In the genomic region with DNA sequence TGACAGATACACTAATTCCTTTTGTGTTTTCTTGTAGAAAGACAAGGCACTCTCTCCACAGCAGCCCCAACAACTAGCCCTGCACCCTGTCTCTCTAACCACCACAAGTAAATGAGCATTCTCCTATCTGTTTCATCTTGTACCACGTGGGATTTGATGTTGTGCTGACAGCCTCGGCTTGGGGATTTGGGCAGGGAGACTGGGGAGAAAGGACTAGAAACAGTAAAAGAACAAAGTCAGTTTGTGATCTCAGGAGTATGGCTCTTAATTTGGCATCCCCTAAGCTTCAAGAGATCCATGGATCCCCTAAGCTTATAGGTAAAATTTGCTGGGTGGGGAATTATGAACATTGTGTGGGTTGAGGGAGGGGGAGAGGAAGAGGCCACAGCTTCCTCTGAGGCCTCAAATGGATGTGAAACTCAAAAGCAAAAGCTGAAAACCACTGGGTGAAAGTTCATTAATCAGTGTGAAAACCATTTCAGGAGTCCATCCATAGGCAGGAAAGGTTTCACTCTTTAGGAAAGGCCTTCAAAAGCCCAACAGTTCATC, we compare ENCODE assay signal across 8 cellular contexts. TPM values are rescaled to one million over a fixed set of nuclear protein-coding genes. Genes with fewer than 3 reads are reported as not detected.
A peak's percentile ranks its signal among the peaks of the same experiment; 100 is the strongest.
DNase-seq lines count a peak whose midpoint lies in the region; ATAC-seq and TF ChIP-seq lines count a peak whose summit lies in the region.
"Had no signal": no experiment of that assay in that cellular context is flagged by ENCODE, and none has a peak within 500 bp of the region (broad histone marks: within the 10 kb centered on the region; RNA-seq: fewer than 3 reads in every experiment).

No MANE protein-coding gene starts in this region.

- no peaks in the 10 kb centered on the region for H3K4me1 ChIP-seq in PC-9 (replicated peaks; ENCODE audit: insufficient read depth)

- peak; percentile 59 for DNase-seq in activated CD4-positive, alpha-beta T cell treated with anti-CD3 and anti-CD28 coated beads for 48 hours
- DNase-seq in stimulated activated CD4-positive, alpha-beta T cell treated with anti-CD3 and anti-CD28 coated beads, Interleukin-1b, Interleukin-23, amount 100 ng/mL, for 48 hours: peak; percentile 46
- DNase-seq in cerebellum (ENCODE audit: low spot score) (no peak), nucleus accumbens (lab: John Stamatoyannopoulos, UW) (no peak), PC-9 (no peak)

- no peaks in the 10 kb centered on the region for H3K27me3 ChIP-seq in PC-9 (ENCODE audit: insufficient read depth, low read depth)

- no peak overlapping the region for H2AFZ ChIP-seq in PC-9

- H3K79me2 ChIP-seq in PC-9 (ENCODE audit: low read depth): no peaks in the 10 kb centered on the region

- H4K20me1 ChIP-seq in PC-9 (ENCODE audit: insufficient read depth): no peaks in the 10 kb centered on the region

- CTCF ChIA-PET in PC-9 (lab: Charles Lee): no interaction called here

- H3K27ac ChIP-seq in PC-9: no peak overlapping the region

- H3K9me2 ChIP-seq in PC-9 (ENCODE audit: insufficient read depth): no peaks in the 10 kb centered on the region

- no peaks in the 10 kb centered on the region for H3F3A ChIP-seq in PC-9 (ENCODE audit: insufficient read depth, low read depth)

- no peak overlapping the region for H3K4me2 ChIP-seq in PC-9

- POLR2A ChIA-PET in PC-9 (lab: Charles Lee; ENCODE audit: unreplicated experiment): interaction anchor here (0.6 kb wide), 1 partner anchor 1564 kb away, joined by 5 read pairs; no protein-coding TSS in a partner anchor

- BruUV-seq in PC-9 (replicated peaks; lab: Mats Ljungman, UMichigan): no TSS peak

- peak; percentile 68 for ATAC-seq in GM19328 (IDR thresholded peaks at IDR 0.05; ENCODE audit: unreplicated experiment)
- ATAC-seq in HG03095 (IDR thresholded peaks at IDR 0.05; ENCODE audit: unreplicated experiment): peak; percentile 75

- no peaks in the 10 kb centered on the region for H3K9me3 ChIP-seq in PC-9 (ENCODE audit: insufficient read depth, low read depth)

- H3K4me3 ChIP-seq in PC-9: no peak overlapping the region

- intact Hi-C loops in PC-9 (cut with micrococcal nuclease; ENCODE audit: unreplicated experiment): no loop called here

- no peaks in the 10 kb centered on the region for H3K36me3 ChIP-seq in PC-9 (ENCODE audit: low read depth)

- no peak for TF ChIP-seq CTCF in PC-9 (conservative IDR thresholded peaks at IDR 0.05)

RNA-seq across cellular contexts. Expression of a gene that starts 3.1 kb away (rescaled TPM):
- total RNA-seq in cerebellum (1.3 TPM), PC-9 (2021) (0.20 and 0.53 TPM in 2 replicates)

RNA-seq across cellular contexts. Expression of a gene that starts 26.6 kb away (rescaled TPM):
- total RNA-seq in cerebellum (1.1 TPM), PC-9 (2021) (not detected in 2 replicates)
- total RNA-seq: NCI-H460 had no signal

RNA-seq across cellular contexts. Expression of a gene that starts 26.6 kb away (rescaled TPM):
- total RNA-seq in cerebellum (3.4 TPM), PC-9 (2021) (not detected in 2 replicates)
- total RNA-seq: NCI-H460 had no signal

RNA-seq across cellular contexts. Expression of a gene that starts 27.6 kb away (rescaled TPM):
- total RNA-seq in cerebellum (121 TPM), PC-9 (2021) (183 and 212 TPM in 2 replicates)

RNA-seq across cellular contexts. Expression of a gene that starts 27.8 kb away (rescaled TPM):
- total RNA-seq in cerebellum (29.4 TPM), PC-9 (2021) (20.6 and 23.7 TPM in 2 replicates)

Comparison
In these comparisons a context has a peak if more than half of its experiments do, and no peak if none do; other contexts are left out.
1. DNase-seq: peak in activated CD4-positive, alpha-beta T cell treated with anti-CD3 and anti-CD28 coated beads for 48 hours (single experiment) and stimulated activated CD4-positive, alpha-beta T cell treated with anti-CD3 and anti-CD28 coated beads, Interleukin-1b, Interleukin-23, amount 100 ng/mL, for 48 hours (single experiment); none in cerebellum (single experiment), nucleus accumbens (0 of 56) and PC-9 (0 of 2).